Comparison of ENCODE assay signal across 19 cellular contexts in the genomic region with DNA sequence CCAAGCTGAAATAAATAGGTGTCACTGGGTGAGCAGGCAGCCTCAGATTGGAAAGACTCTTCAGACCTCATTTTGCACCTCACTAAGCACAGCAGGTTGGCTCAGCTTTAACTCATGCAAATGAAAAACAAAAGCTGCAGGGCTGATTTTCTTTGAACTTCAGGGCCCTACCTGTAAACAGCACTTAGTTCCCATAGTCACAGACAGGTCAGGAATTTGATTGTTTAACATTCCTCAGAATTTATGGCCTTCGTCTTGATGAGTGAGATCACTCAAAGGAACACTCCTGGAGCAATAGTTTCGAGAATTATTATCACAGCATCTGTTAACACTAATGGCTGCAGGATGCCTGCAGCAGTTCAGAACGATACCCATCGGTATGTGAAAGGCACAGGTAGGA.
DNase-seq lines count a peak whose midpoint lies in the region; ATAC-seq and TF ChIP-seq lines count a peak whose summit lies in the region.
"Had no signal": no experiment of that assay in that cellular context is flagged by ENCODE, and none has a peak within 500 bp of the region (broad histone marks: within the 10 kb centered on the region; RNA-seq: fewer than 3 reads in every experiment).

No MANE protein-coding gene starts in this region.

- TF ChIP-seq CTCF in ovary (IDR thresholded peaks at IDR 0.05), result no peak

- no peaks in the 10 kb centered on the region for H3K9me3 ChIP-seq in ovary
- H3K9me3 ChIP-seq: left ventricle myocardium inferior, psoas muscle, stomach, vagina had no signal

- no peak for ATAC-seq in GM21723 (IDR thresholded peaks at IDR 0.05; ENCODE audit: unreplicated experiment)
- ATAC-seq: naive thymus-derived CD4-positive, alpha-beta T cell; psoas muscle had no signal

- H3K36me3 ChIP-seq in ovary, result no peaks in the 10 kb centered on the region
- H3K36me3 ChIP-seq: left ventricle myocardium inferior, stomach, vagina had no signal

- WGBS in ovary, 3 donors, result 76 to 88% (median 77%) methylated on average over 4 of the region's 4 CpGs

- TF ChIP-seq POLR2A in ovary (IDR thresholded peaks at IDR 0.05), result no peak

- no peaks in the 10 kb centered on the region for H3K4me1 ChIP-seq in ovary (ENCODE audit: insufficient read depth)
- H3K4me1 ChIP-seq: left ventricle myocardium inferior, psoas muscle, stomach, vagina had no signal

- H3K27ac ChIP-seq in ovary, result no peak overlapping the region
- H3K27ac ChIP-seq: HL-60, left ventricle myocardium inferior, psoas muscle, stomach, vagina had no signal

- no peak overlapping the region for H3K4me3 ChIP-seq in ovary
- H3K4me3 ChIP-seq: left ventricle myocardium inferior, psoas muscle, stomach, vagina had no signal

- DNase-seq in COR-L47 (lab: John Stamatoyannopoulos, UW) (peak; percentile 48), LoVo (ENCODE audit: low spot score) (peak; percentile 43), cerebellum (ENCODE audit: low spot score) (peak; percentile 20), kidney tubule cell (ENCODE audit: low spot score) (peak; percentile 91), pons (ENCODE audit: low spot score) (no peak), ovary (no peak)
- no peak for DNase-seq in activated naive CD4-positive, alpha-beta T cell (lab: John Stamatoyannopoulos, UW)
- DNase-seq: activated effector memory CD4-positive, alpha-beta T cell treated with anti-CD3 and anti-CD28 coated beads, Interleukin-2, amount 50 U/mL, for 16 hours; amygdala; CD8-positive, alpha-beta memory T cell; left ventricle myocardium inferior; naive thymus-derived CD4-positive, alpha-beta T cell; NCI-H1930; psoas muscle; stomach; T-helper 1 cell had no signal

- no peaks in the 10 kb centered on the region for H3K27me3 ChIP-seq in ovary
- H3K27me3 ChIP-seq: stomach, vagina had no signal

- TF ChIP-seq EP300 in ovary (IDR thresholded peaks at IDR 0.05), result no peak

- intact Hi-C loops in ovary (cut with DNase I), result no loop called here

Comparison
In these comparisons a context has a peak if more than half of its experiments do, and no peak if none do; other contexts are left out.
1. DNase-seq: peak in COR-L47 (single experiment), LoVo (single experiment), cerebellum (single experiment) and kidney tubule cell (single experiment); none in pons (single experiment), activated naive CD4-positive, alpha-beta T cell (0 of 4) and ovary (0 of 5).